ENCODE assay signal across 1 cellular context in genomic region chr4:154549894-154550790, GRCh38.
TF ChIP-seq lines count a peak whose summit lies in the region.

PLRG1 (minus strand) TSS chr4:154550400; CDS start chr4:154550308, 92 bp downstream.

TF ChIP-seq in GM12878, 131 proteins besides CTCF, POLR2A, EP300 and RAD21 (continued from another document and continues in another):
- no peak for TF ChIP-seq PRDM15 (CRISPR knock-in tag; IDR thresholded peaks at IDR 0.05)
- peak; percentile 44; the same call in 1 of the 2 replicates for TF ChIP-seq MTA2 (IDR thresholded peaks at IDR 0.05; ENCODE audit: low read depth)
- no peak for TF ChIP-seq HDGF (IDR thresholded peaks at IDR 0.05)
- no peak for TF ChIP-seq BACH1 (IDR thresholded peaks at IDR 0.05; ENCODE audit: borderline replicate concordance)
- TF ChIP-seq CBX3 (IDR thresholded peaks at IDR 0.05; ENCODE audit: borderline replicate concordance, low read depth) = no peak
- TF ChIP-seq SMC3 (IDR thresholded peaks at IDR 0.05; ENCODE audit: borderline replicate concordance, low read length) = no peak
- no peak for TF ChIP-seq TCF7 (IDR thresholded peaks at IDR 0.05; ENCODE audit: borderline replicate concordance)
- no peak for TF ChIP-seq ASH2L (IDR thresholded peaks at IDR 0.05; ENCODE audit: borderline replicate concordance, low read depth)
- no peak for TF ChIP-seq YBX1 (IDR thresholded peaks at IDR 0.05)
- no peak for TF ChIP-seq TARDBP (IDR thresholded peaks at IDR 0.05; ENCODE audit: borderline replicate concordance)
- TF ChIP-seq ELK1 (IDR thresholded peaks at IDR 0.05; ENCODE audit: low read depth, low read length) = 0 out of 2 replicates have a peak, but pooled peaks have one; percentile 43
- TF ChIP-seq CEBPZ (IDR thresholded peaks at IDR 0.05; ENCODE audit: low read depth, low read length) = no peak
- TF ChIP-seq ESRRA (IDR thresholded peaks at IDR 0.05; ENCODE audit: low read length) = no peak
- no peak for TF ChIP-seq JUND (IDR thresholded peaks at IDR 0.05; ENCODE audit: low read depth, low read length)
- no peak for TF ChIP-seq BCLAF1 (IDR thresholded peaks at IDR 0.05)
- TF ChIP-seq KAT2A (conservative IDR thresholded peaks at IDR 0.05; ENCODE audit: control insufficient read depth, low read depth, low read length) = no peak
- TF ChIP-seq RFX5 (IDR thresholded peaks at IDR 0.05; ENCODE audit: low read depth, low read length) = no peak
- TF ChIP-seq SIX5 (IDR thresholded peaks at IDR 0.05; ENCODE audit: low read depth, low read length, severe bottlenecking) = peak; percentile 33
- TF ChIP-seq NKRF (conservative IDR thresholded peaks at IDR 0.05) = peak; percentile 82
- TF ChIP-seq BCL11A (IDR thresholded peaks at IDR 0.05; ENCODE audit: low read depth, low read length) = no peak
- TF ChIP-seq TCF12 (IDR thresholded peaks at IDR 0.05; ENCODE audit: low read depth, low read length) = peak; percentile 50; the same call in 1 of the 2 replicates
- no peak for TF ChIP-seq ZNF384 (IDR thresholded peaks at IDR 0.05; ENCODE audit: borderline replicate concordance, low read depth, low read length)
- no peak for TF ChIP-seq MYB (IDR thresholded peaks at IDR 0.05; ENCODE audit: borderline replicate concordance, low read depth, low read length)
- peak in 1 of 2 experiments; percentile 17; a peak in 1 of 4 replicates for TF ChIP-seq BHLHE40 (IDR thresholded peaks at IDR 0.05; ENCODE audit: borderline replicate concordance in 1 of 2, low read depth in 2 of 2, low read length in 1 of 2)
- TF ChIP-seq ETV6 (conservative IDR thresholded peaks at IDR 0.05 in 1 of 2, IDR thresholded peaks at IDR 0.05 in 1 of 2; ENCODE audit: borderline replicate concordance in 1 of 2, low read depth in 1 of 2) = no peak
- TF ChIP-seq CBFB (IDR thresholded peaks at IDR 0.05; ENCODE audit: low read depth) = no peak
- peak; percentile 70 for TF ChIP-seq ZBTB11 (CRISPR knock-in tag; IDR thresholded peaks at IDR 0.05)
- no peak; the same call in 1 of the 2 replicates for TF ChIP-seq NBN (IDR thresholded peaks at IDR 0.05)
- no peak for TF ChIP-seq LARP7 (IDR thresholded peaks at IDR 0.05)
- no peak for TF ChIP-seq NFIC (IDR thresholded peaks at IDR 0.05; ENCODE audit: low read depth, low read length)
- TF ChIP-seq RCOR1 (conservative IDR thresholded peaks at IDR 0.05; ENCODE audit: low read depth, low read length) = no peak
- 0 out of 2 replicates have a peak, but pooled peaks have one; percentile 4 for TF ChIP-seq TBL1XR1 (IDR thresholded peaks at IDR 0.05; ENCODE audit: low read depth, low read length)
- TF ChIP-seq CEBPB (IDR thresholded peaks at IDR 0.05; ENCODE audit: borderline replicate concordance in 1 of 2, low read depth in 2 of 2, low read length in 2 of 2) = peak in 1 of 2 experiments; percentile 48; a peak in 1 of 4 replicates
- TF ChIP-seq CHD2 (IDR thresholded peaks at IDR 0.05; ENCODE audit: borderline replicate concordance, low read depth, low read length) = no peak
- no peak for TF ChIP-seq SREBF1 (IDR thresholded peaks at IDR 0.05; ENCODE audit: low read length)
- TF ChIP-seq CBX5 (IDR thresholded peaks at IDR 0.05; ENCODE audit: low read depth) = no peak
- TF ChIP-seq IKZF1 (conservative IDR thresholded peaks at IDR 0.05) = peak; percentile 44; the same call in 1 of the 2 replicates
- no peak for TF ChIP-seq SREBF2 (IDR thresholded peaks at IDR 0.05; ENCODE audit: low read length)
- TF ChIP-seq ZNF217 (IDR thresholded peaks at IDR 0.05) = no peak
- no peak for TF ChIP-seq EED (IDR thresholded peaks at IDR 0.05; ENCODE audit: low read depth)
- no peak for TF ChIP-seq USF2 (IDR thresholded peaks at IDR 0.05; ENCODE audit: borderline replicate concordance, low read depth, low read length)
- TF ChIP-seq PAX8 (IDR thresholded peaks at IDR 0.05) = no peak
- no peak for TF ChIP-seq PAX5 (IDR thresholded peaks at IDR 0.05; ENCODE audit: borderline replicate concordance, low read depth, low read length)
- no peak for TF ChIP-seq E4F1 (IDR thresholded peaks at IDR 0.05; ENCODE audit: borderline replicate concordance, partially characterized antibody)
